Comparison of ENCODE assay signal across 2 cellular contexts in the genomic region with DNA sequence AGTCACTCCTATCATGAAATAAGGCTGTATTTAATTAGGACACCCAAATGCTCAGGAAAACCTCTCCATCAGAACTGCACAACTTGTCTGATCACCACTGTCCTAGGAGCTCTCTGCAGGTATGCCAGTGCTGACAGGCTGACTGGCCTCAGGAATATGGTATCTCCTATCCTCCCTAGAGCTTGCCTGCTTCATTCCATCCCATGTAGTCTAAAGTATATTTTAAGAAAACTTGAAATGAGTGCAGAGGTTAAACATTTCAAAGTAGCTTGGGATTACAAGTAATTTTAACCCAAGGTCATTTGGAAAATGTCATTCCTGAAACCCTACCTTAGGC.
TF ChIP-seq lines count a peak whose summit lies in the region.

No MANE protein-coding gene starts in this region.

TF ChIP-seq in SK-N-SH treated with all-trans-retinoic acid at 6 μM for 48 hours, 23 proteins besides CTCF, POLR2A, EP300 and RAD21 (continued from another document):
- TF ChIP-seq TSHZ2 (CRISPR knock-in tag; IDR thresholded peaks at IDR 0.05) (no peak), ZNF8 (CRISPR knock-in tag; IDR thresholded peaks at IDR 0.05) (no peak), ISL1 (CRISPR knock-in tag; IDR thresholded peaks at IDR 0.05) (no peak), BACH2 (CRISPR knock-in tag; IDR thresholded peaks at IDR 0.05; ENCODE audit: borderline replicate concordance) (no peak), RARB (CRISPR knock-in tag; IDR thresholded peaks at IDR 0.05) (no peak), OSR1 (CRISPR knock-in tag; IDR thresholded peaks at IDR 0.05) (no peak), GLIS3 (CRISPR knock-in tag; IDR thresholded peaks at IDR 0.05) (no peak), TOX (CRISPR knock-in tag; IDR thresholded peaks at IDR 0.05; ENCODE audit: borderline replicate concordance) (no peak), CSDC2 (CRISPR knock-in tag; IDR thresholded peaks at IDR 0.05) (no peak), ZNF70 (CRISPR knock-in tag; IDR thresholded peaks at IDR 0.05) (no peak), SNAI2 (CRISPR knock-in tag; IDR thresholded peaks at IDR 0.05) (no peak)
- TF ChIP-seq, protein P1, sequence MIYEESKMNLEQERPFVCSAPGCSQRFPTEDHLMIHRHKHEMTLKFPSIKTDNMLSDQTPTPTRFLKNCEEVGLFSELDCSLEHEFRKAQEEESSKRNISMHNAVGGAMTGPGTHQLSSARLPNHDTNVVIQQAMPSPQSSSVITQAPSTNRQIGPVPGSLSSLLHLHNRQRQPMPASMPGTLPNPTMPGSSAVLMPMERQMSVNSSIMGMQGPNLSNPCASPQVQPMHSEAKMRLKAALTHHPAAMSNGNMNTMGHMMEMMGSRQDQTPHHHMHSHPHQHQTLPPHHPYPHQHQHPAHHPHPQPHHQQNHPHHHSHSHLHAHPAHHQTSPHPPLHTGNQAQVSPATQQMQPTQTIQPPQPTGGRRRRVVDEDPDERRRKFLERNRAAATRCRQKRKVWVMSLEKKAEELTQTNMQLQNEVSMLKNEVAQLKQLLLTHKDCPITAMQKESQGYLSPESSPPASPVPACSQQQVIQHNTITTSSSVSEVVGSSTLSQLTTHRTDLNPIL (CRISPR knock-in tag; IDR thresholded peaks at IDR 0.05; ENCODE audit: low read depth) = no peak
- TF ChIP-seq, protein P2, sequence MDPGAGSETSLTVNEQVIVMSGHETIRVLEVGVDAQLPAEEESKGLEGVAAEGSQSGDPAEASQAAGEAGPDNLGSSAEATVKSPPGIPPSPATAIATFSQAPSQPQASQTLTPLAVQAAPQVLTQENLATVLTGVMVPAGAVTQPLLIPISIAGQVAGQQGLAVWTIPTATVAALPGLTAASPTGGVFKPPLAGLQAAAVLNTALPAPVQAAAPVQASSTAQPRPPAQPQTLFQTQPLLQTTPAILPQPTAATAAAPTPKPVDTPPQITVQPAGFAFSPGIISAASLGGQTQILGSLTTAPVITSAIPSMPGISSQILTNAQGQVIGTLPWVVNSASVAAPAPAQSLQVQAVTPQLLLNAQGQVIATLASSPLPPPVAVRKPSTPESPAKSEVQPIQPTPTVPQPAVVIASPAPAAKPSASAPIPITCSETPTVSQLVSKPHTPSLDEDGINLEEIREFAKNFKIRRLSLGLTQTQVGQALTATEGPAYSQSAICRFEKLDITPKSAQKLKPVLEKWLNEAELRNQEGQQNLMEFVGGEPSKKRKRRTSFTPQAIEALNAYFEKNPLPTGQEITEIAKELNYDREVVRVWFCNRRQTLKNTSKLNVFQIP (CRISPR knock-in tag; IDR thresholded peaks at IDR 0.05; ENCODE audit: borderline replicate concordance, low read depth) = no peak

TF ChIP-seq in SK-N-SH, 30 proteins besides CTCF, POLR2A, EP300 and RAD21 (continued from another document):
- TF ChIP-seq, protein P3, sequence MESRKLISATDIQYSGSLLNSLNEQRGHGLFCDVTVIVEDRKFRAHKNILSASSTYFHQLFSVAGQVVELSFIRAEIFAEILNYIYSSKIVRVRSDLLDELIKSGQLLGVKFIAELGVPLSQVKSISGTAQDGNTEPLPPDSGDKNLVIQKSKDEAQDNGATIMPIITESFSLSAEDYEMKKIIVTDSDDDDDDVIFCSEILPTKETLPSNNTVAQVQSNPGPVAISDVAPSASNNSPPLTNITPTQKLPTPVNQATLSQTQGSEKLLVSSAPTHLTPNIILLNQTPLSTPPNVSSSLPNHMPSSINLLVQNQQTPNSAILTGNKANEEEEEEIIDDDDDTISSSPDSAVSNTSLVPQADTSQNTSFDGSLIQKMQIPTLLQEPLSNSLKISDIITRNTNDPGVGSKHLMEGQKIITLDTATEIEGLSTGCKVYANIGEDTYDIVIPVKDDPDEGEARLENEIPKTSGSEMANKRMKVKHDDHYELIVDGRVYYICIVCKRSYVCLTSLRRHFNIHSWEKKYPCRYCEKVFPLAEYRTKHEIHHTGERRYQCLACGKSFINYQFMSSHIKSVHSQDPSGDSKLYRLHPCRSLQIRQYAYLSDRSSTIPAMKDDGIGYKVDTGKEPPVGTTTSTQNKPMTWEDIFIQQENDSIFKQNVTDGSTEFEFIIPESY (IDR thresholded peaks at IDR 0.05; ENCODE audit: borderline replicate concordance, low read depth) = no peak
- no peak for TF ChIP-seq REST (IDR thresholded peaks at IDR 0.05; ENCODE audit: low read depth, low read length)
- no peak for TF ChIP-seq MEF2A (IDR thresholded peaks at IDR 0.05; ENCODE audit: borderline replicate concordance, low read depth)
- TF ChIP-seq FOXJ3 (CRISPR knock-in tag; IDR thresholded peaks at IDR 0.05) = no peak
